ENCODE assay signal across 8 cellular contexts in the genomic region with DNA sequence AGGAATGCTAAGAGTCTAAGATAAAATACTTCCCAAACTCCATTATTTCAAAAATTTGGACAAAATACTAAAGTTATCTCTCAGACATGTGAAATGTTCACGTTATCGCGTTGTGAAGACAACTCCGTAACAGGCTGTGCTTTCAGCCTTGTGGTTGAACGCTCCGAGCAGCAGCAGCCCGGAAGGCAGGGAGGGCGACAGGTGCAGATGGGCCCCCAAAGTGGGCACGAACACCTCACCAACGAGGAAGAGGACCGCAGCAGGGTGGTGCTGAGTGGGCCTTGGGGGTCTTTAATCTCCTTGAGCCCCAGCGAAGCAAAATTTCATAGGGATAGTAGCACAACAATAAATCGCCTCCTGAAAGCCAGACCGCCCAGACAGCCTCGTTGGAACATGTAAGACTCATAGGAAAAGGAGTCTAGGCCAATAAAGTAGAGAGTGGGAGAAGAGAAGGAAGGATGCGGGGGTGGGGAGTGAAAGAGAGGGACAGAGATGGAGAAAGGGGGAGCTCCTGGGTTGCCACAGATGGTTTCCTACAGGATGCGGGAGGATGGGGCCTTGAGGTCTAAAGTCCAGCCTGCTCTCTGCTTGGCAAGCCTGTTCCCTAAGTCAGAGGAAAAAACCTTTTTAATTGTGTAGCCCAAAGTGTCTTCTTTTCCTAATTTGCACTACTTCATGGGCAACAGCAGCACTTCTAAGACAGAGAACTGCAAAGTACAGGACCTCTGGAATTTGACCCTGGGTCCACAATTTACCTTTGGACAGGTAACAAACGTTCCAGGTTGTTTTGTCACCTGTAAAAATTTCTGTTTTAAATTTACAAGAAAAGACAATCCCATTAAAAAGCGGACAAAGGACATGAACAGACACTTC. TPM values are rescaled to one million over a fixed set of nuclear protein-coding genes. Genes with fewer than 3 reads are reported as not detected.
DNase-seq lines count a peak whose midpoint lies in the region; ATAC-seq and TF ChIP-seq lines count a peak whose summit lies in the region.
"Had no signal": no experiment of that assay in that cellular context is flagged by ENCODE, and none has a peak within 500 bp of the region (broad histone marks: within the 10 kb centered on the region; RNA-seq: fewer than 3 reads in every experiment).

No MANE protein-coding gene starts in this region.

- no peak overlapping the region for H3K4me2 ChIP-seq in Karpas-422 (ENCODE audit: low read depth, low read length, poor library complexity, severe bottlenecking)

- intact Hi-C loops in left colon (cut with DNase I, micrococcal nuclease): no loop called here

- no peaks in the 10 kb centered on the region for H4K20me1 ChIP-seq in Karpas-422 (ENCODE audit: insufficient read depth, low read depth, low read length)

- no peaks in the 10 kb centered on the region for H3K79me2 ChIP-seq in Karpas-422 (ENCODE audit: low read length)

- no peaks in the 10 kb centered on the region for H3K9me3 ChIP-seq in HUES64 (ENCODE audit: insufficient read depth, low read depth, low read length)
- H3K9me3 ChIP-seq in Karpas-422 (ENCODE audit: low read length): no peaks in the 10 kb centered on the region

- H3K36me3 Mint-ChIP-seq in brain: no peaks in the 10 kb centered on the region
- H3K36me3 Mint-ChIP-seq in stimulated activated effector memory CD8-positive, alpha-beta T cell treated with anti-CD3 and anti-CD28 coated beads, Interleukin-12 subunit alpha, Interleukin-12 subunit beta, amount 100 ng/mL, for 72 hours: no peaks in the 10 kb centered on the region

- no peak for TF ChIP-seq CTCF in brain (conservative IDR thresholded peaks at IDR 0.05)

- peaks cover 33% of the 10 kb centered on the region for H3K4me1 Mint-ChIP-seq in brain
- peaks cover 23% of the 10 kb centered on the region for H3K4me1 Mint-ChIP-seq in stimulated activated effector memory CD8-positive, alpha-beta T cell treated with anti-CD3 and anti-CD28 coated beads, Interleukin-12 subunit alpha, Interleukin-12 subunit beta, amount 100 ng/mL, for 72 hours

- ATAC-seq in left colon (peak; percentile 12), GM18868 (IDR thresholded peaks at IDR 0.05; ENCODE audit: unreplicated experiment) (no peak), HG02970 (IDR thresholded peaks at IDR 0.05; ENCODE audit: low FRiP score, unreplicated experiment) (no peak)
- ATAC-seq in stimulated activated effector memory CD8-positive, alpha-beta T cell treated with anti-CD3 and anti-CD28 coated beads, Interleukin-12 subunit alpha, Interleukin-12 subunit beta, amount 100 ng/mL, for 72 hours: no peak

- H2AFZ ChIP-seq in Karpas-422 (ENCODE audit: low read length): no peak overlapping the region

- peaks cover 53% of the 10 kb centered on the region for H3K27me3 ChIP-seq in HUES64 (ENCODE audit: insufficient read depth, low read length)
- no peaks in the 10 kb centered on the region for H3K27me3 ChIP-seq in Karpas-422 (ENCODE audit: low read length)

- H3K4me3 Mint-ChIP-seq in brain: peak overlapping the region; percentile 83 to 92 (median 88)
- peak overlapping the region; percentile 74 for H3K4me3 Mint-ChIP-seq in stimulated activated effector memory CD8-positive, alpha-beta T cell treated with anti-CD3 and anti-CD28 coated beads, Interleukin-12 subunit alpha, Interleukin-12 subunit beta, amount 100 ng/mL, for 72 hours

- DNase-seq in left colon (peak; percentile 37 to 56), Karpas-422 (no peak)
- no peak for DNase-seq in stimulated activated effector memory CD8-positive, alpha-beta T cell treated with anti-CD3 and anti-CD28 coated beads, Interleukin-12 subunit alpha, Interleukin-12 subunit beta, amount 100 ng/mL, for 72 hours (ENCODE audit: low spot score in 2 of 2)

- no peak overlapping the region for H3K27ac ChIP-seq in HUES64 (ENCODE audit: low read depth, low read length)
- no peak overlapping the region for H3K27ac ChIP-seq in Karpas-422 (ENCODE audit: low read length)

- peak overlapping the region in 4 of 5 experiments; percentile 59 to 94 (median 85) for H3K27ac Mint-ChIP-seq in brain
- H3K27ac Mint-ChIP-seq in stimulated activated effector memory CD8-positive, alpha-beta T cell treated with anti-CD3 and anti-CD28 coated beads, Interleukin-12 subunit alpha, Interleukin-12 subunit beta, amount 100 ng/mL, for 72 hours: no peak overlapping the region

- peaks cover 9% of the 10 kb centered on the region; the same call in 1 of the 2 replicates for H3K4me1 ChIP-seq in HUES64 (ENCODE audit: insufficient read depth, low read length)
- H3K4me1 ChIP-seq in Karpas-422 (ENCODE audit: low read length): no peaks in the 10 kb centered on the region

- 70% methylated on average over 19 of the region's 19 CpGs for WGBS in HUES64

- H3K4me3 ChIP-seq in HUES64 (ENCODE audit: low read length): peak overlapping the region; percentile 77
- no peak overlapping the region for H3K4me3 ChIP-seq in Karpas-422 (ENCODE audit: low read length)

- H3K27me3 Mint-ChIP-seq in brain: peaks cover 79% of the 10 kb centered on the region

- no peaks in the 10 kb centered on the region for H3K36me3 ChIP-seq in HUES64 (ENCODE audit: insufficient read depth, low read length)
- H3K36me3 ChIP-seq in Karpas-422 (ENCODE audit: insufficient read depth, low read length): no peaks in the 10 kb centered on the region

- H3K9me3 Mint-ChIP-seq in brain: peaks cover 0 to 8% (median 2%) of the 10 kb centered on the region in 5 experiments
- H3K9me3 Mint-ChIP-seq in stimulated activated effector memory CD8-positive, alpha-beta T cell treated with anti-CD3 and anti-CD28 coated beads, Interleukin-12 subunit alpha, Interleukin-12 subunit beta, amount 100 ng/mL, for 72 hours: no peaks in the 10 kb centered on the region

- H3K9ac ChIP-seq in HUES64 (ENCODE audit: low read depth, low read length): peak overlapping the region; percentile 36; the same call in 1 of the 2 replicates
- H3K9ac ChIP-seq in Karpas-422 (ENCODE audit: low read length): no peak overlapping the region

- H3K9me2 ChIP-seq in Karpas-422 (replicated peaks; ENCODE audit: insufficient read depth, low read length): no peaks in the 10 kb centered on the region

RNA-seq across cellular contexts. Expression of a gene that starts 1.3 kb away (rescaled TPM):
- polyA plus RNA-seq in HUES64 (2013, experiment 1 of 2): 3.5 TPM
- 2.7 TPM for polyA plus RNA-seq in HUES64 (2013, experiment 2 of 2)
- 1.3 TPM for polyA plus RNA-seq in brain (ENCODE audit: insufficient read depth, low read depth, low replicate concordance)
- total RNA-seq in left colon: 10 to 100 TPM; 26.6 to 32.0 TPM
- total RNA-seq in Karpas-422 (2014; rRNA removed; shearing (Covaris generic); ENCODE audit: low replicate concordance): not detected in 2 replicates
- total RNA-seq: myocyte had no signal

Comparison
In these comparisons a context has a peak if more than half of its experiments do, and no peak if none do; other contexts are left out.
1. DNase-seq: peak in left colon (2 of 2); none in stimulated activated effector memory CD8-positive, alpha-beta T cell treated with anti-CD3 and anti-CD28 coated beads, Interleukin-12 subunit alpha, Interleukin-12 subunit beta, amount 100 ng/mL, for 72 hours (0 of 2) and Karpas-422 (single experiment).
2. RNA of a gene that starts 1.3 kb away (total RNA-seq): 26.6 to 32.0 TPM in left colon; not detected in Karpas-422; every median in the first group is over 10 times any median in the second.